1 cellular context compared by ENCODE assay signal in genomic region chr3:104992618-104993017, GRCh38.
TF ChIP-seq lines count a peak whose summit lies in the region.

No MANE protein-coding gene starts in this region.

TF ChIP-seq in SK-N-SH treated with all-trans-retinoic acid at 6 μM for 48 hours, 23 proteins besides CTCF, POLR2A, EP300 and RAD21 (continued from another document):
- TF ChIP-seq CSRNP3 (CRISPR knock-in tag; IDR thresholded peaks at IDR 0.05) = no peak
- TF ChIP-seq PATZ1 (CRISPR knock-in tag; IDR thresholded peaks at IDR 0.05; ENCODE audit: borderline replicate concordance) = no peak
